ENCODE assay signal across 8 cellular contexts in the genomic region with DNA sequence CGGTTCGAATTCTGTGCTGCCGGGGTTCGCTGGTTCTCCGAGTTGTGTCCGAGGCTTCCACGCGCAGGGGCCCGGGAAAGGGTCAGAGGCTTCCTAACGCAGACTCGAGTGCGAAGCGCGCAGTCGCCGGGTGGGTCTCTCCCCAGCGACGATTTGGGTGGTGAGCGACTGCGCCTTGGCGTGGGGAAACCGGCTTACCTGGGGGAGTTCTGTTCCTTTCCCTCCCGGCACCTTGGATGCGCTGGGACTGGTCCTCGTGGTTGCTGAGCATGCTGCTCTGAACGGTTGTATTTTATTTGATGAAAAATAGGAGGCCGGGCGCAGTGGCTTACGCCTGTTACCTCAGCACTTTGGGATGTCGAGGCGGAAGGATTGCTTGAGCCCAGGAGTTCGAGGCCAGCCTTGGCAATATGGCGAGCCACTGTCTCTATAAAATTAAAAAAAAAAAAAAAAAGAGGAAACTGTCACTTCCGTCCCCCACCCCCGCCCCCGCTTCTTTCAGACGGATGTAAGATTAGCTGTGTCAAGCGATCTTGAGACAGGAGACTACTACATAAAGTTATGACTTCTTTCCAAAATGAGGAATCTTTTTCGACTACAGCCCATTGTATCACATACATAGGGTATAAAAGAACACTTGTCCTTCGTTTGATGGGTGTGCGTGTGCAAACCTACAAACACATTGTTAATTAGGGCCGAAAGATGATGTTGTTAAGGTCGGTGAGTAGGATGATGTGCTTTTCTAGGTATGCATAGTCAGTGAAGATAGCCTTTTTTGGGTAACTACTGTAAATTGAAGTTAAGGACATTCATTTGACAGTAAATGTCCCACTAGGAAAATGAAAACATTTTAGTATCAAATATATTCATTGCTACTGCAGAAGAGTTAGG. TPM values are rescaled to one million over a fixed set of nuclear protein-coding genes. Genes with fewer than 3 reads are reported as not detected.
DNase-seq lines count a peak whose midpoint lies in the region; ATAC-seq and TF ChIP-seq lines count a peak whose summit lies in the region.

A gene with protein sequence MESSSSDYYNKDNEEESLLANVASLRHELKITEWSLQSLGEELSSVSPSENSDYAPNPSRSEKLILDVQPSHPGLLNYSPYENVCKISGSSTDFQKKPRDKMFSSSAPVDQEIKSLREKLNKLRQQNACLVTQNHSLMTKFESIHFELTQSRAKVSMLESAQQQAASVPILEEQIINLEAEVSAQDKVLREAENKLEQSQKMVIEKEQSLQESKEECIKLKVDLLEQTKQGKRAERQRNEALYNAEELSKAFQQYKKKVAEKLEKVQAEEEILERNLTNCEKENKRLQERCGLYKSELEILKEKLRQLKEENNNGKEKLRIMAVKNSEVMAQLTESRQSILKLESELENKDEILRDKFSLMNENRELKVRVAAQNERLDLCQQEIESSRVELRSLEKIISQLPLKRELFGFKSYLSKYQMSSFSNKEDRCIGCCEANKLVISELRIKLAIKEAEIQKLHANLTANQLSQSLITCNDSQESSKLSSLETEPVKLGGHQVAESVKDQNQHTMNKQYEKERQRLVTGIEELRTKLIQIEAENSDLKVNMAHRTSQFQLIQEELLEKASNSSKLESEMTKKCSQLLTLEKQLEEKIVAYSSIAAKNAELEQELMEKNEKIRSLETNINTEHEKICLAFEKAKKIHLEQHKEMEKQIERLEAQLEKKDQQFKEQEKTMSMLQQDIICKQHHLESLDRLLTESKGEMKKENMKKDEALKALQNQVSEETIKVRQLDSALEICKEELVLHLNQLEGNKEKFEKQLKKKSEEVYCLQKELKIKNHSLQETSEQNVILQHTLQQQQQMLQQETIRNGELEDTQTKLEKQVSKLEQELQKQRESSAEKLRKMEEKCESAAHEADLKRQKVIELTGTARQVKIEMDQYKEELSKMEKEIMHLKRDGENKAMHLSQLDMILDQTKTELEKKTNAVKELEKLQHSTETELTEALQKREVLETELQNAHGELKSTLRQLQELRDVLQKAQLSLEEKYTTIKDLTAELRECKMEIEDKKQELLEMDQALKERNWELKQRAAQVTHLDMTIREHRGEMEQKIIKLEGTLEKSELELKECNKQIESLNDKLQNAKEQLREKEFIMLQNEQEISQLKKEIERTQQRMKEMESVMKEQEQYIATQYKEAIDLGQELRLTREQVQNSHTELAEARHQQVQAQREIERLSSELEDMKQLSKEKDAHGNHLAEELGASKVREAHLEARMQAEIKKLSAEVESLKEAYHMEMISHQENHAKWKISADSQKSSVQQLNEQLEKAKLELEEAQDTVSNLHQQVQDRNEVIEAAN (N-terminal part only) (plus strand): TSS at position 2 of the 891 bp plus-strand sequence. CDS start 2,638 bp downstream, outside the sequence.

- BruUV-seq in A673 (replicated peaks; lab: Mats Ljungman, UMichigan) = TSS peak; percentile 52

- TF ChIP-seq CTCF in A673 (conservative IDR thresholded peaks at IDR 0.05; ENCODE audit: low read depth, low read length) (no peak), GM10266 (IDR thresholded peaks at IDR 0.05; ENCODE audit: control insufficient read depth, insufficient read depth, low read depth, missing control alignments) (no peak), RWPE1 (conservative IDR thresholded peaks at IDR 0.05; ENCODE audit: low read depth) (no peak)

- peak within 1 kb of the TSS; percentile 76 for H3K4me3 ChIP-seq in A673 (ENCODE audit: low read depth, low read length, poor library complexity, severe bottlenecking)

- H3K27ac ChIP-seq in A673 (ENCODE audit: low read depth, low read length, poor library complexity, severe bottlenecking) (peak within 1 kb of the TSS; percentile 93), RWPE1 (peak within 1 kb of the TSS; percentile 99), angular gyrus (ENCODE audit: low read depth, low read length) (peak within 1 kb of the TSS; percentile 94)

- no peaks in the 10 kb centered on the region for H3K9me3 ChIP-seq in A673 (ENCODE audit: low read depth, low read length, poor library complexity, severe bottlenecking)

- peaks cover 6% of the 10 kb centered on the region for H3K36me3 ChIP-seq in A673 (ENCODE audit: insufficient read depth, low read length, poor library complexity, severe bottlenecking)

- no peaks in the 10 kb centered on the region for H3K27me3 ChIP-seq in A673 (replicated peaks; ENCODE audit: insufficient read depth, low read depth, low read length, poor library complexity)

- ATAC-seq in HG03060 (IDR thresholded peaks at IDR 0.05; ENCODE audit: low read depth, unreplicated experiment) (peak; percentile 3), left colon (peak; percentile 2)

- peak; percentile 77 for DNase-seq in A673 (ENCODE audit: low spot score)
- peak; percentile 64 for DNase-seq in GM10266 (ENCODE audit: extremely low spot score)
- peak; percentile 16 for DNase-seq in RWPE1 (ENCODE audit: low spot score)
- no peak for DNase-seq in left colon
- DNase-seq in stimulated activated CD8-positive, alpha-beta memory T cell treated with anti-CD3 and anti-CD28 coated beads, Interleukin-4, amount 100 ng/mL, for 24 hours (ENCODE audit: low read depth) = peak; percentile 38
- no peak for DNase-seq in ureter (ENCODE audit: low spot score)

- CTCF ChIA-PET in A673 (lab: Charles Lee) = no interaction called here
- CTCF ChIA-PET in RWPE1 (lab: Yijun Ruan, JAX) = interaction anchor here (0.6 kb wide), 1 partner anchor 119 kb away, joined by 3 read pairs; no protein-coding TSS in a partner anchor

- intact Hi-C loops in A673 (cut with micrococcal nuclease; ENCODE audit: unreplicated experiment) (loop anchor here (2.0 kb wide), 1 partner anchor 100 kb away; no protein-coding TSS in a partner anchor), left colon (cut with DNase I, micrococcal nuclease) (loop anchor here in 1 of 2 donors (10.0 kb wide), 1 partner anchor 96 kb away; no protein-coding TSS in a partner anchor)

- POLR2A ChIA-PET in A673 (lab: Charles Lee; ENCODE audit: low non-redundant PET) (interaction anchor here (0.5 to 0.7 kb wide), 2 partner anchors 102 to 165 kb away, joined by 3 to 4 read pairs; a partner anchor contains a TSS), RWPE1 (lab: Yijun Ruan, JAX; ENCODE audit: low non-redundant PET) (no interaction called here)

- H3K4me1 ChIP-seq in A673 (ENCODE audit: insufficient read depth, low read length, poor library complexity, severe bottlenecking) = peaks cover 33% of the 10 kb centered on the region

RNA-seq across cellular contexts. Expression of the gene that starts here (rescaled TPM):
- total RNA-seq in A673 (2021) = 22.1 and 25.9 TPM in 2 replicates
- total RNA-seq in left colon = 1 to 10 TPM; 4.5 to 6.1 TPM
- 3.8 TPM for total RNA-seq in ureter

Comparison
In these comparisons a context has a peak if more than half of its experiments do, and no peak if none do; other contexts are left out.
1. DNase-seq: peak in A673 (single experiment), GM10266 (single experiment), RWPE1 (single experiment) and stimulated activated CD8-positive, alpha-beta memory T cell treated with anti-CD3 and anti-CD28 coated beads, Interleukin-4, amount 100 ng/mL, for 24 hours (single experiment); none in left colon (0 of 2) and ureter (single experiment).
2. Peak in every context shown above with its lines, with median percentiles within 50 percentile points of each other: H3K27ac ChIP-seq.